Comparison of ENCODE assay signal across 8 cellular contexts in genomic region chr2:238107525-238108422, GRCh38. TPM values are rescaled to one million over a fixed set of nuclear protein-coding genes. Genes with fewer than 3 reads are reported as not detected.
DNase-seq lines count a peak whose midpoint lies in the region; ATAC-seq and TF ChIP-seq lines count a peak whose summit lies in the region.

No MANE protein-coding gene starts in this region.

- H3K4me3 ChIP-seq in GM12865 (ENCODE audit: low read depth, low read length) = peak overlapping the region; percentile 49

- TF ChIP-seq CTCF in GM12865 (IDR thresholded peaks at IDR 0.05; ENCODE audit: insufficient read depth, low read depth, low read length, missing control alignments) = no peak

- ATAC-seq in GM21447 (IDR thresholded peaks at IDR 0.05; ENCODE audit: unreplicated experiment) (peak; percentile 67), left lobe of liver (peak; percentile 94), GM19397 (IDR thresholded peaks at IDR 0.05; ENCODE audit: unreplicated experiment) (no peak)

- peak; percentile 89 for DNase-seq in GM12865 (ENCODE audit: low read depth)
- peak; percentile 65 for DNase-seq in MV-4-11 (lab: John Stamatoyannopoulos, UW)
- peak; percentile 87 for DNase-seq in left lobe of liver (ENCODE audit: low spot score)
- DNase-seq in NCI-H1417 treated with DMSO at 0.1 percent for 48 hours (lab: John Stamatoyannopoulos, UW) = no peak
- no peak for DNase-seq in glomerular visceral epithelial cell (ENCODE audit: extremely low spot score)
- no peak for DNase-seq in stimulated activated CD4-positive, alpha-beta T cell treated with anti-CD3 and anti-CD28 coated beads, Interleukin-4, amount 100 ng/mL, for 1 hour

RNA-seq across cellular contexts. Expression of gene ESPNL, which starts 7.6 kb away (rescaled TPM):
- total RNA-seq in left lobe of liver = 1.7 TPM

RNA-seq across cellular contexts. Expression of gene KLHL30, which starts 30.7 kb away (rescaled TPM):
- 0.10 TPM for total RNA-seq in left lobe of liver

RNA-seq across cellular contexts. Expression of gene SCLY, which starts 47.0 kb away (rescaled TPM):
- 40.6 TPM for total RNA-seq in left lobe of liver

RNA-seq across cellular contexts. Expression of gene ERFE, which starts 51.0 kb away (rescaled TPM):
- not detected for total RNA-seq in left lobe of liver

Comparison
In these comparisons a context has a peak if more than half of its experiments do, and no peak if none do; other contexts are left out.
1. DNase-seq: peak in GM12865 (single experiment), MV-4-11 (single experiment) and left lobe of liver (single experiment); none in NCI-H1417 treated with DMSO at 0.1 percent for 48 hours (single experiment), glomerular visceral epithelial cell (single experiment) and stimulated activated CD4-positive, alpha-beta T cell treated with anti-CD3 and anti-CD28 coated beads, Interleukin-4, amount 100 ng/mL, for 1 hour (single experiment).